Comparison of ENCODE assay signal across 19 cellular contexts in genomic region chr18:55579888-55580287, GRCh38. TPM values are rescaled to one million over a fixed set of nuclear protein-coding genes. Genes with fewer than 3 reads are reported as not detected.
DNase-seq lines count a peak whose midpoint lies in the region; ATAC-seq and TF ChIP-seq lines count a peak whose summit lies in the region.
"Had no signal": no experiment of that assay in that cellular context is flagged by ENCODE, and none has a peak within 500 bp of the region (broad histone marks: within the 10 kb centered on the region; RNA-seq: fewer than 3 reads in every experiment).

No MANE protein-coding gene starts in this region.

- POLR2A ChIA-PET in PC-9 (lab: Charles Lee; ENCODE audit: unreplicated experiment), result no interaction called here

- peaks cover 85% of the 10 kb centered on the region for H3K4me1 ChIP-seq in psoas muscle
- H3K4me1 ChIP-seq in PC-9 (replicated peaks; ENCODE audit: insufficient read depth), result no peaks in the 10 kb centered on the region

- in situ Hi-C loops in GM13976 (cut with MboI; ENCODE audit: low sequenced_read_pairs, unreplicated experiment), result no loop called here

- H3F3A ChIP-seq in PC-9 (ENCODE audit: insufficient read depth, low read depth), result no peaks in the 10 kb centered on the region

- intact Hi-C loops in psoas muscle (cut with DNase I), result loop anchor here (2.0 to 10.0 kb wide), 6 partner anchors 55 to 995 kb away; no protein-coding TSS in a partner anchor
- intact Hi-C loops in PC-9 (cut with micrococcal nuclease; ENCODE audit: unreplicated experiment), result no loop called here

- DNase-seq in EH (ENCODE audit: low read depth), result peak; percentile 45
- DNase-seq in RPMI8226, result peak; percentile 8
- DNase-seq in fibroblast of gingiva (ENCODE audit: low read depth), result peak; percentile 40
- no peak for DNase-seq in psoas muscle
- no peak for DNase-seq in GM13976 (ENCODE audit: low spot score)
- no peak for DNase-seq in PC-9
- DNase-seq: activated CD4-positive, CD25-positive, alpha-beta regulatory T cell treated with anti-CD3 and anti-CD28 coated beads, Interleukin-2, amount 50 U/mL, for 72 hours; cortex of kidney; DND-41; H9; NCI-H2081 treated with DMSO at 0.1 percent for 48 hours; NCI-H446 treated with DMSO at 0.1 percent for 48 hours; pancreas; stimulated activated CD4-positive, alpha-beta T cell treated with anti-CD3 and anti-CD28 coated beads, Interleukin-1b, Interleukin-23, amount 100 ng/mL, for 48 hours; stimulated activated naive CD4-positive, alpha-beta T cell treated with Interleukin-2 at 50 U/mL for 16 hours; thyroid gland had no signal

- no peaks in the 10 kb centered on the region; the same call in 1 of the 2 replicates for H3K79me2 ChIP-seq in PC-9 (ENCODE audit: low read depth)

- H3K27me3 ChIP-seq in psoas muscle (ENCODE audit: insufficient read depth in 3 of 3, low read length in 2 of 3) (no peaks in the 10 kb centered on the region), PC-9 (ENCODE audit: insufficient read depth, low read depth) (no peaks in the 10 kb centered on the region)
- H3K27me3 ChIP-seq: thyroid gland had no signal

- BruUV-seq in PC-9 (replicated peaks; lab: Mats Ljungman, UMichigan), result no TSS peak

- no peaks in the 10 kb centered on the region for H3K36me3 ChIP-seq in psoas muscle (ENCODE audit: insufficient read depth in 1 of 2, low read depth in 1 of 2)
- no peaks in the 10 kb centered on the region for H3K36me3 ChIP-seq in PC-9 (ENCODE audit: low read depth)
- H3K36me3 ChIP-seq: pancreas, thyroid gland had no signal

- H3K4me3 ChIP-seq in psoas muscle (peak overlapping the region; percentile 57), PC-9 (no peak overlapping the region)
- H3K4me3 ChIP-seq: pancreas, thyroid gland had no signal

- no peaks in the 10 kb centered on the region for H4K20me1 ChIP-seq in PC-9 (ENCODE audit: insufficient read depth)

- 28 to 45% (median 30%) methylated on average over 2 of the region's 2 CpGs for WGBS in psoas muscle, 3 donors

- CTCF ChIA-PET in PC-9 (lab: Charles Lee), result interaction anchor here (0.6 kb wide), 1 partner anchor 39 kb away, joined by 4 read pairs; no protein-coding TSS in a partner anchor

- no peak for TF ChIP-seq CTCF in psoas muscle (IDR thresholded peaks at IDR 0.05)
- no peak for TF ChIP-seq CTCF in GM13976 (IDR thresholded peaks at IDR 0.05; ENCODE audit: borderline replicate concordance, control extremely low read depth, extremely low read depth, insufficient read depth, missing control alignments)
- no peak for TF ChIP-seq CTCF in PC-9 (conservative IDR thresholded peaks at IDR 0.05)

- no peak overlapping the region for H3K4me2 ChIP-seq in PC-9

- no peaks in the 10 kb centered on the region for H3K9me2 ChIP-seq in PC-9 (ENCODE audit: insufficient read depth)

- ATAC-seq in psoas muscle (no peak), HG03378 (IDR thresholded peaks at IDR 0.05; ENCODE audit: unreplicated experiment) (no peak), HG03139 (IDR thresholded peaks at IDR 0.05; ENCODE audit: unreplicated experiment) (no peak)
- ATAC-seq: activated naive CD4-positive, alpha-beta T cell treated with anti-CD3 and anti-CD28 coated beads, Interleukin-2, amount 50 U/mL, for 72 hours; pancreas had no signal

- peak overlapping the region; percentile 78 for H3K27ac ChIP-seq in psoas muscle
- no peak overlapping the region for H3K27ac ChIP-seq in PC-9
- H3K27ac ChIP-seq: pancreas, thyroid gland had no signal

- no peak overlapping the region for H2AFZ ChIP-seq in PC-9

- H3K9me3 ChIP-seq in psoas muscle, result no peaks in the 10 kb centered on the region
- H3K9me3 ChIP-seq in PC-9 (ENCODE audit: insufficient read depth, low read depth), result no peaks in the 10 kb centered on the region
- H3K9me3 ChIP-seq: pancreas, thyroid gland had no signal

RNA-seq across cellular contexts. Expression of gene TCF4, which starts 8.1 kb away (rescaled TPM):
- 10 to 100 TPM; 36.8 to 68.9 (median 55.1) TPM for total RNA-seq in psoas muscle
- 10 to 100 TPM in 1 of 3 donors, 1 to 10 TPM in 2; 8.6 to 23.9 (median 8.9) TPM for polyA plus RNA-seq in psoas muscle
- 0.08 and 0.74 TPM in 2 replicates for total RNA-seq in PC-9 (2021)

Comparison
In these comparisons a context has a peak if more than half of its experiments do, and no peak if none do; other contexts are left out.
1. DNase-seq: peak in EH (single experiment), RPMI8226 (single experiment) and fibroblast of gingiva (single experiment); none in psoas muscle (0 of 2), GM13976 (single experiment) and PC-9 (0 of 2).
2. RNA of gene TCF4, which starts 8.1 kb away (total RNA-seq): 36.8 to 68.9 TPM in psoas muscle; 0.08 to 0.74 TPM in PC-9; every median in the first group is over 10 times any median in the second.